Comparison of ENCODE assay signal across 8 cellular contexts in the genomic region with DNA sequence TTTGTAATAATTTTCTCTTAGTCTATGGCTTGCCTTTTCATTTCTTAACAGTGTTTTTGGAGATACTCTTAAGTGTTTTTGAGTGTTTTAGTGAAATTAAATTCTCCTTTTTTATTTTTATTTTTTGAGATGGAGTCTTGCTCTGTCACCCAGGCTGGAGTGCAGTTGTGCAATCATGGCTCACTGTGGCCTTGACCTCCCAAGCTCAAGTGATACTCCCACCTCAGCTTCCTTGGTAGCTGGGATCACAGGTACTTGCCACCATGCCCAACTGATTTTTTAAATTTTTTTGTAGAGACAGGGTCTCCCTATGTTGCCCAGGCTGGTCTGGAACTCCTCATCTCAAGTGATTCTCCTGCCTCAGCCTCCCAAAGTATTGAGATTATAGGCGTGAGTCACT.
"Had no signal": no experiment of that assay in that cellular context is flagged by ENCODE, and none has a peak within 500 bp of the region (broad histone marks: within the 10 kb centered on the region; RNA-seq: fewer than 3 reads in every experiment).

No MANE protein-coding gene starts in this region.

- H3K4me3 ChIP-seq: GM23338, HAP-1 had no signal

- H2AFZ ChIP-seq: GM23338 had no signal

- ATAC-seq: GM23338, HCT116 had no signal

- H3K9me3 ChIP-seq: HAP-1 had no signal

- DNase-seq: HFFc6, KBM-7 had no signal

- H3K4me1 ChIP-seq: HAP-1 had no signal

- H3K4me2 ChIP-seq: GM23338 had no signal

- FAIRE-seq: H1, H54, HTR-8/SVneo had no signal

- H3K36me3 ChIP-seq: HAP-1 had no signal
